ENCODE assay signal across 18 cellular contexts in genomic region chr4:147836807-147837206, GRCh38.
DNase-seq lines count a peak whose midpoint lies in the region; ATAC-seq and TF ChIP-seq lines count a peak whose summit lies in the region.
"Had no signal": no experiment of that assay in that cellular context is flagged by ENCODE, and none has a peak within 500 bp of the region (broad histone marks: within the 10 kb centered on the region; RNA-seq: fewer than 3 reads in every experiment).

No MANE protein-coding gene starts in this region.

- peaks cover 25% of the 10 kb centered on the region for H3K36me3 Mint-ChIP-seq in osteocyte (ENCODE audit: unreplicated experiment)

- no peak overlapping the region for H2AFZ ChIP-seq in mammary epithelial cell (ENCODE audit: low read depth, low read length)

- H3K27me3 ChIP-seq in GM06990 (replicated peaks; ENCODE audit: control insufficient read depth, insufficient read depth, low read length) (no peaks in the 10 kb centered on the region), mammary epithelial cell (ENCODE audit: insufficient read depth, low read length) (no peaks in the 10 kb centered on the region)
- H3K27me3 ChIP-seq: spleen had no signal

- dilution Hi-C loops in mammary epithelial cell (cut with HindIII; ENCODE audit: low sequenced_read_pairs), result no loop called here

- no peak overlapping the region for H3K9ac ChIP-seq in mammary epithelial cell (ENCODE audit: insufficient read depth, low read length)

- H3K9me3 Mint-ChIP-seq in osteocyte (ENCODE audit: unreplicated experiment), result no peaks in the 10 kb centered on the region
- H3K9me3 Mint-ChIP-seq: stimulated activated naive CD8-positive, alpha-beta T cell treated with anti-CD3 and anti-CD28 coated beads, Interleukin-15, Interleukin-2, amounts not matched to agents 100 ng/mL and 50 ng/mL, for 24 hours had no signal

- H3K4me3 ChIP-seq in GM06990 (replicated peaks; ENCODE audit: low read depth, low read length) (peak overlapping the region; percentile 38; the same call in 1 of the 2 replicates), mammary epithelial cell (replicated peaks in 1 of 3; ENCODE audit: insufficient read depth in 1 of 3, low read depth in 2 of 3, low read length in 3 of 3) (no peak overlapping the region)
- H3K4me3 ChIP-seq: SK-N-MC, spleen had no signal

- H3K27ac ChIP-seq in mammary epithelial cell (ENCODE audit: insufficient read depth, low read depth, low read length), result no peak overlapping the region
- H3K27ac ChIP-seq: SK-N-MC, spleen had no signal

- peak overlapping the region; percentile 97 for H3K27ac Mint-ChIP-seq in osteocyte (ENCODE audit: unreplicated experiment)
- H3K27ac Mint-ChIP-seq: activated CD8-positive, alpha-beta T cell treated with anti-CD3 and anti-CD28 coated beads, Interleukin-2, amount 10 ng/mL, durations not matched to agents 7 days and 5 days; stimulated activated naive CD8-positive, alpha-beta T cell treated with anti-CD3 and anti-CD28 coated beads, Interleukin-15, Interleukin-2, amounts not matched to agents 100 ng/mL and 50 ng/mL, for 24 hours had no signal

- peaks cover 87% of the 10 kb centered on the region for H3K4me1 Mint-ChIP-seq in osteocyte (ENCODE audit: unreplicated experiment)

- peak overlapping the region; percentile 9 for H3K4me2 ChIP-seq in mammary epithelial cell (ENCODE audit: insufficient read depth, low read depth, low read length)

- H3K79me2 ChIP-seq in mammary epithelial cell (ENCODE audit: insufficient read depth, low read length), result peaks cover 32% of the 10 kb centered on the region

- peaks cover 17% of the 10 kb centered on the region for H3K4me1 ChIP-seq in mammary epithelial cell (ENCODE audit: insufficient read depth, low read length)

- intact Hi-C loops in mammary epithelial cell (cut with micrococcal nuclease), result loop anchor here (2.0 kb wide), 3 partner anchors 16 to 128 kb away; partner anchors contain the start of gene ARHGAP10

- H4K20me1 ChIP-seq in mammary epithelial cell (ENCODE audit: insufficient read depth, low read length), result no peaks in the 10 kb centered on the region

- in situ Hi-C loops in mammary epithelial cell (cut with MboI; ENCODE audit: low sequenced_read_pairs in 2 of 2), result no loop called here

- CTCF ChIA-PET in mammary epithelial cell (lab: Charles Lee; ENCODE audit: low non-redundant PET), result interaction anchor here (0.6 kb wide), 2 partner anchors 52 to 738 kb away, joined by 4 to 10 read pairs; no protein-coding TSS in a partner anchor

- BruUV-seq in mammary epithelial cell (replicated peaks; lab: Mats Ljungman, UMichigan), result no TSS peak

- DNase-seq in GM06990 (ENCODE audit: extremely low read depth, insufficient read length) (no peak), mammary epithelial cell (no peak), osteocyte (ENCODE audit: extremely low spot score, unreplicated experiment) (no peak), middle frontal gyrus (ENCODE audit: extremely low spot score, low spot score) (no peak), epidermal melanocyte (ENCODE audit: insufficient read length, low spot score) (no peak), HK-2 (ENCODE audit: unreplicated experiment) (no peak)
- DNase-seq: activated CD8-positive, alpha-beta T cell treated with anti-CD3 and anti-CD28 coated beads, Interleukin-2, amount 10 ng/mL, durations not matched to agents 7 days and 5 days; cerebellar nuclear complex; GDM1; NCI-H187 treated with DMSO at 0.1 percent for 48 hours; NCI-H510A treated with DMSO at 0.1 percent for 48 hours; nucleus accumbens; spleen had no signal

- no peaks in the 10 kb centered on the region for H3K27me3 Mint-ChIP-seq in osteocyte (ENCODE audit: unreplicated experiment)
- H3K27me3 Mint-ChIP-seq: stimulated activated naive CD8-positive, alpha-beta T cell treated with anti-CD3 and anti-CD28 coated beads, Interleukin-15, Interleukin-2, amounts not matched to agents 100 ng/mL and 50 ng/mL, for 24 hours had no signal

- WGBS in mammary epithelial cell (ENCODE audit: low coverage, missing lambda C conversion rate), result 33% methylated on average over 6 of the region's 6 CpGs

- TF ChIP-seq CTCF in GM06990 (IDR thresholded peaks at IDR 0.05; ENCODE audit: insufficient read depth, low read length, poor library complexity, severe bottlenecking), result no peak
- TF ChIP-seq CTCF in mammary epithelial cell (conservative IDR thresholded peaks at IDR 0.05 in 1 of 2, IDR thresholded peaks at IDR 0.05 in 1 of 2; ENCODE audit: extremely low read depth in 1 of 2, insufficient read depth in 1 of 2, low read depth in 1 of 2, low read length in 2 of 2), result no peak
- TF ChIP-seq CTCF in osteocyte (IDR thresholded peaks at IDR 0.05), result no peak

- H3K9me3 ChIP-seq in mammary epithelial cell (replicated peaks; ENCODE audit: insufficient read depth, low read length), result no peaks in the 10 kb centered on the region
- H3K9me3 ChIP-seq: Caco-2, spleen had no signal

- H3K4me3 Mint-ChIP-seq in osteocyte (ENCODE audit: unreplicated experiment), result peak overlapping the region; percentile 64
- H3K4me3 Mint-ChIP-seq: activated CD8-positive, alpha-beta T cell treated with anti-CD3 and anti-CD28 coated beads, Interleukin-2, amount 10 ng/mL, durations not matched to agents 7 days and 5 days; stimulated activated naive CD8-positive, alpha-beta T cell treated with anti-CD3 and anti-CD28 coated beads, Interleukin-15, Interleukin-2, amounts not matched to agents 100 ng/mL and 50 ng/mL, for 24 hours had no signal

- ATAC-seq in GM21381 (IDR thresholded peaks at IDR 0.05; ENCODE audit: unreplicated experiment) (peak; percentile 41), HG02970 (IDR thresholded peaks at IDR 0.05; ENCODE audit: low FRiP score, unreplicated experiment) (no peak)
- ATAC-seq: activated CD8-positive, alpha-beta T cell treated with anti-CD3 and anti-CD28 coated beads, Interleukin-2, amount 10 ng/mL, durations not matched to agents 7 days and 5 days had no signal

- no peaks in the 10 kb centered on the region; the same call in 1 of the 2 replicates for H3K36me3 ChIP-seq in GM06990 (ENCODE audit: control insufficient read depth, insufficient read depth, low read length)
- no peaks in the 10 kb centered on the region for H3K36me3 ChIP-seq in mammary epithelial cell (ENCODE audit: insufficient read depth, low read length)
- H3K36me3 ChIP-seq: spleen had no signal
